Comparison of ENCODE assay signal across 24 cellular contexts in genomic region chr2:236693531-236693930, GRCh38.
"Had no signal": no experiment of that assay in that cellular context is flagged by ENCODE, and none has a peak within 500 bp of the region (broad histone marks: within the 10 kb centered on the region; RNA-seq: fewer than 3 reads in every experiment).

No MANE protein-coding gene starts in this region.

- H3K4me2 ChIP-seq: SK-N-SH had no signal

- H3K27me3 ChIP-seq: brain microvascular endothelial cell, cardiac muscle cell, MG63, Peyer's patch, SJCRH30 had no signal

- H3K4me3 ChIP-seq: cardiac muscle cell, MG63, Peyer's patch, SJCRH30 had no signal

- ATAC-seq: activated T-cell treated with anti-CD3 and anti-CD28 coated beads, Interleukin-2, amount 50 U/mL, for 72 hours had no signal

- H3K9me3 Mint-ChIP-seq: activated CD4-positive, alpha-beta memory T cell treated with anti-CD3 and anti-CD28 coated beads, Interleukin-2, amount 10 ng/mL, durations not matched to agents 7 days and 5 days; activated naive CD4-positive, alpha-beta T cell treated with anti-CD3 and anti-CD28 coated beads, Interleukin-2, amount 50 U/mL, for 24 hours; activated T-cell treated with anti-CD3 and anti-CD28 coated beads, Interleukin-2, amount 50 U/mL, for 72 hours; activated T-helper 2 cell treated with anti-CD3 and anti-CD28 coated beads, Interferon-gamma antibody, Interleukin-2, Interleukin-4, amounts not matched to agents 10 μg/mL and 5 μg/mL and 100 μg/mL, durations not matched to agents 14 hours and 24 hours and 36 hours had no signal

- H3K9me3 ChIP-seq: MG63, Peyer's patch, SJCRH30, SK-N-SH had no signal

- H3K27ac ChIP-seq: brain microvascular endothelial cell, cardiac muscle cell, Peyer's patch, SJCRH30, VCaP had no signal

- H3K4me3 Mint-ChIP-seq: activated CD4-positive, alpha-beta memory T cell treated with anti-CD3 and anti-CD28 coated beads, Interleukin-2, amount 10 ng/mL, durations not matched to agents 7 days and 5 days; activated naive CD4-positive, alpha-beta T cell treated with anti-CD3 and anti-CD28 coated beads, Interleukin-2, amount 50 U/mL, for 24 hours; activated T-cell treated with anti-CD3 and anti-CD28 coated beads, Interleukin-2, amount 50 U/mL, for 72 hours had no signal

- DNase-seq: activated CD4-positive, alpha-beta memory T cell treated with anti-CD3 and anti-CD28 coated beads, Interleukin-2, amount 10 ng/mL, durations not matched to agents 7 days and 5 days; activated CD4-positive, alpha-beta T cell treated with anti-CD3 and anti-CD28 coated beads, Interleukin-2, amount 50 U/mL, for 1 hour; activated CD4-positive, CD25-positive, alpha-beta regulatory T cell; activated T-cell treated with anti-CD3 and anti-CD28 coated beads for 4 hours; activated T-cell treated with anti-CD3 and anti-CD28 coated beads, Interleukin-2, amount 50 U/mL, for 72 hours; amygdala; brain microvascular endothelial cell; MG63; MV-4-11; NCI-H1092 treated with DMSO at 0.1 percent for 48 hours; NCI-H1436; NCI-H187; NCI-H2081; NCI-H446; NCI-H524; Peyer's patch; Right ventricle myocardium superior; SJCRH30; SK-N-SH; T-helper 1 cell had no signal

- H3K4me1 Mint-ChIP-seq: activated CD4-positive, alpha-beta memory T cell treated with anti-CD3 and anti-CD28 coated beads, Interleukin-2, amount 10 ng/mL, durations not matched to agents 7 days and 5 days; activated naive CD4-positive, alpha-beta T cell treated with anti-CD3 and anti-CD28 coated beads, Interleukin-2, amount 50 U/mL, for 24 hours had no signal

- H3K36me3 Mint-ChIP-seq: activated naive CD4-positive, alpha-beta T cell treated with anti-CD3 and anti-CD28 coated beads, Interleukin-2, amount 50 U/mL, for 24 hours had no signal

- H3K27ac Mint-ChIP-seq: activated CD4-positive, alpha-beta memory T cell treated with anti-CD3 and anti-CD28 coated beads, Interleukin-2, amount 10 ng/mL, durations not matched to agents 7 days and 5 days; activated naive CD4-positive, alpha-beta T cell treated with anti-CD3 and anti-CD28 coated beads, Interleukin-2, amount 50 U/mL, for 24 hours; activated T-cell treated with anti-CD3 and anti-CD28 coated beads, Interleukin-2, amount 50 U/mL, for 72 hours; activated T-helper 2 cell treated with anti-CD3 and anti-CD28 coated beads, Interferon-gamma antibody, Interleukin-2, Interleukin-4, amounts not matched to agents 10 μg/mL and 5 μg/mL and 100 μg/mL, durations not matched to agents 14 hours and 24 hours and 36 hours had no signal

- H3K4me1 ChIP-seq: Peyer's patch had no signal

- H3K36me3 ChIP-seq: brain microvascular endothelial cell, cardiac muscle cell, MG63, Peyer's patch, SJCRH30 had no signal

- H3K9ac ChIP-seq: SK-N-SH had no signal
